21 cellular contexts compared by ENCODE assay signal in genomic region chr7:80922254-80923049, GRCh38. TPM values are rescaled to one million over a fixed set of nuclear protein-coding genes. Genes with fewer than 3 reads are reported as not detected.
A peak's percentile ranks its signal among the peaks of the same experiment; 100 is the strongest.
DNase-seq lines count a peak whose midpoint lies in the region; ATAC-seq, FAIRE-seq and TF ChIP-seq lines count a peak whose summit lies in the region.
"Had no signal": no experiment of that assay in that cellular context is flagged by ENCODE, and none has a peak within 500 bp of the region (broad histone marks: within the 10 kb centered on the region; RNA-seq: fewer than 3 reads in every experiment).

No MANE protein-coding gene starts in this region.

- H3K9me3 ChIP-seq in Panc1 (ENCODE audit: control insufficient read depth, insufficient read depth, low read depth, low read length) (no peaks in the 10 kb centered on the region; the same call in 1 of the 2 replicates), vagina (no peaks in the 10 kb centered on the region)
- H3K9me3 ChIP-seq: suprapubic skin had no signal

- BruUV-seq in Panc1 (replicated peaks; lab: Mats Ljungman, UMichigan) = no TSS peak

- H3K27ac ChIP-seq in Panc1 (ENCODE audit: low read length) = peak overlapping the region; percentile 100
- no peak overlapping the region for H3K27ac ChIP-seq in vagina
- H3K27ac ChIP-seq: heart left ventricle, suprapubic skin had no signal

- H3K4me3 ChIP-seq in Panc1 (ENCODE audit: low read depth in 2 of 2, low read length in 2 of 2) (peak overlapping the region; percentile 17 to 20; a peak in 3 of 4 replicates), vagina (no peak overlapping the region)
- H3K4me3 ChIP-seq: heart left ventricle, skin epidermis, suprapubic skin had no signal

- H3K9me3 Mint-ChIP-seq in mesothelial cell of epicardium = peaks cover 3% of the 10 kb centered on the region

- peak; percentile 71 for FAIRE-seq in urothelium cell line (lab: Jason Lieb, UNC)
- no peak for FAIRE-seq in HTR-8/SVneo (lab: Jason Lieb, UNC)
- FAIRE-seq: H1 had no signal

- H3K27me3 Mint-ChIP-seq in mesothelial cell of epicardium (ENCODE audit: low read depth) = no peaks in the 10 kb centered on the region

- DNase-seq in SIG-M5 treated with dmso at 0.1 percent for 504 hours (lab: John Stamatoyannopoulos, UW; ENCODE audit: unreplicated experiment) (peak; percentile 76), SIG-M5 (lab: John Stamatoyannopoulos, UW) (no peak), Panc1 (ENCODE audit: low read depth, low spot score) (no peak), mesothelial cell of epicardium (ENCODE audit: low spot score in 2 of 2, unreplicated experiment in 2 of 2) (no peak), urothelium cell line (ENCODE audit: low spot score) (no peak), HTR-8/SVneo (ENCODE audit: insufficient read length, low spot score) (no peak), vagina (ENCODE audit: extremely low spot score in 2 of 2) (no peak)
- DNase-seq: activated CD4-positive, alpha-beta T cell treated with anti-CD3 and anti-CD28 coated beads, Interleukin-2, amount 50 U/mL, for 4 hours; activated gamma-delta T cell treated with Interleukin-2 at 50 U/mL for 16 hours; caudate nucleus; effector CD8-positive, alpha-beta T cell; heart left ventricle; naive thymus-derived CD8-positive, alpha-beta T cell; posterior cingulate gyrus; stimulated activated CD4-positive, alpha-beta T cell treated with anti-CD3 and anti-CD28 coated beads, Interleukin-4, amount 100 ng/mL, for 4 hours; T-helper 1 cell had no signal

- H3K27ac Mint-ChIP-seq in mesothelial cell of epicardium = peak overlapping the region; percentile 92
- H3K27ac Mint-ChIP-seq: naive thymus-derived CD8-positive, alpha-beta T cell had no signal

- ATAC-seq in Panc1 = no peak
- ATAC-seq in GM19397 (IDR thresholded peaks at IDR 0.05; ENCODE audit: unreplicated experiment) = no peak
- ATAC-seq: heart left ventricle; naive thymus-derived CD8-positive, alpha-beta T cell had no signal

- H3K27me3 ChIP-seq in Panc1 (ENCODE audit: control insufficient read depth, insufficient read depth, low read length) = no peaks in the 10 kb centered on the region
- no peaks in the 10 kb centered on the region for H3K27me3 ChIP-seq in vagina
- H3K27me3 ChIP-seq: suprapubic skin had no signal

- no peak for TF ChIP-seq POLR2A in vagina (IDR thresholded peaks at IDR 0.05)

- POLR2A ChIA-PET in Panc1 (lab: Charles Lee) = no interaction called here

- H3K36me3 ChIP-seq in Panc1 (ENCODE audit: control insufficient read depth, insufficient read depth, low read length) (peaks cover 3% of the 10 kb centered on the region; the same call in 1 of the 2 replicates), vagina (no peaks in the 10 kb centered on the region)
- H3K36me3 ChIP-seq: heart left ventricle, suprapubic skin had no signal

- H3K4me1 Mint-ChIP-seq in mesothelial cell of epicardium = peaks cover 51% of the 10 kb centered on the region

- in situ Hi-C loops in Panc1 (cut with HindIII; ENCODE audit: low pct_unique_long_range_greater_than_20kb, low sequenced_read_pairs) = no loop called here

- intact Hi-C loops in Panc1 (cut with micrococcal nuclease; ENCODE audit: unreplicated experiment) (loop anchor here (5.0 to 10.0 kb wide), 4 partner anchors 192 to 535 kb away; no protein-coding TSS in a partner anchor), vagina (cut with DNase I) (no loop called here)

- peak overlapping the region; percentile 25 for H3K4me3 Mint-ChIP-seq in mesothelial cell of epicardium
- H3K4me3 Mint-ChIP-seq: IgD-negative memory B cell; naive thymus-derived CD8-positive, alpha-beta T cell had no signal

- CTCF ChIA-PET in Panc1 (lab: Charles Lee) = no interaction called here

- peaks cover 2% of the 10 kb centered on the region for H3K36me3 Mint-ChIP-seq in mesothelial cell of epicardium

- H3K4me1 ChIP-seq in Panc1 (ENCODE audit: control insufficient read depth, insufficient read depth, low read length) (peaks cover 50% of the 10 kb centered on the region), vagina (peaks cover 32% of the 10 kb centered on the region)

- TF ChIP-seq CTCF in Panc1 (IDR thresholded peaks at IDR 0.05) (no peak), mesothelial cell of epicardium (IDR thresholded peaks at IDR 0.05; ENCODE audit: unreplicated experiment) (no peak), vagina (IDR thresholded peaks at IDR 0.05) (no peak)

RNA-seq across cellular contexts. Expression of gene SEMA3C, which starts 3.6 kb away (rescaled TPM):
- total RNA-seq in Panc1 (2021; ENCODE audit: unreplicated experiment) (232 TPM), mesothelial cell of epicardium (490 to 527 TPM (median 496 TPM) in 3 replicates), vagina (90.6 TPM)
- polyA plus RNA-seq in Panc1 (2012; ENCODE audit: insufficient read length) = 166 TPM
- total RNA-seq: naive thymus-derived CD8-positive, alpha-beta T cell had no signal
- polyA plus RNA-seq: IgD-negative memory B cell; naive thymus-derived CD8-positive, alpha-beta T cell had no signal

Comparison
In these comparisons a context has a peak if more than half of its experiments do, and no peak if none do; other contexts are left out.
1. H3K4me3 ChIP-seq: peak in Panc1 (2 of 2); none in vagina (0 of 2).